1 cellular context compared by ENCODE assay signal in genomic region chr10:75100764-75101291, GRCh38.
TF ChIP-seq lines count a peak whose summit lies in the region.

No MANE protein-coding gene starts in this region.

TF ChIP-seq in K562, 482 proteins besides CTCF, POLR2A, EP300 and RAD21 (continued from another document):
- TF ChIP-seq, protein P1, sequence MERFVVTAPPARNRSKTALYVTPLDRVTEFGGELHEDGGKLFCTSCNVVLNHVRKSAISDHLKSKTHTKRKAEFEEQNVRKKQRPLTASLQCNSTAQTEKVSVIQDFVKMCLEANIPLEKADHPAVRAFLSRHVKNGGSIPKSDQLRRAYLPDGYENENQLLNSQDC (CRISPR knock-in tag; IDR thresholded peaks at IDR 0.05): no peak
TF ChIP-seq in K562: peak in this region for 1.
